ENCODE assay signal across 18 cellular contexts in genomic region chr13:79290595-79291244, GRCh38.
DNase-seq lines count a peak whose midpoint lies in the region; ATAC-seq and TF ChIP-seq lines count a peak whose summit lies in the region.
"Had no signal": no experiment of that assay in that cellular context is flagged by ENCODE, and none has a peak within 500 bp of the region (broad histone marks: within the 10 kb centered on the region; RNA-seq: fewer than 3 reads in every experiment).

No MANE protein-coding gene starts in this region.

- H3K4me1 ChIP-seq in right atrium auricular region, result no peaks in the 10 kb centered on the region
- H3K4me1 ChIP-seq in smooth muscle cell (ENCODE audit: low read depth), result peaks cover 28% of the 10 kb centered on the region

- POLR2A ChIA-PET in WTC11 (lab: Charles Lee), result no interaction called here

- H3K27me3 ChIP-seq in right atrium auricular region (no peaks in the 10 kb centered on the region), smooth muscle cell (ENCODE audit: low read depth) (no peaks in the 10 kb centered on the region)

- H3K9ac ChIP-seq in smooth muscle cell (ENCODE audit: low read depth), result no peak overlapping the region

- peaks cover 5% of the 10 kb centered on the region; the same call in 1 of the 2 replicates for H3K9me3 Mint-ChIP-seq in WTC11

- no peak overlapping the region for H3K4me3 Mint-ChIP-seq in WTC11

- H3K9me3 ChIP-seq in right atrium auricular region, result no peaks in the 10 kb centered on the region
- no peaks in the 10 kb centered on the region for H3K9me3 ChIP-seq in smooth muscle cell (replicated peaks; ENCODE audit: low read depth)

- DNase-seq in Right ventricle myocardium superior, result no peak
- DNase-seq in right atrium auricular region (ENCODE audit: low spot score), result no peak
- DNase-seq in NCI-H526 treated with DMSO at 0.1 percent for 48 hours (lab: John Stamatoyannopoulos, UW), result peak; percentile 87
- no peak for DNase-seq in WTC11 (ENCODE audit: low spot score)
- DNase-seq in smooth muscle cell (lab: John Stamatoyannopoulos, UW; ENCODE audit: unreplicated experiment), result no peak
- no peak for DNase-seq in A172 (ENCODE audit: low spot score)
- DNase-seq in medulla oblongata (ENCODE audit: extremely low spot score), result no peak
- DNase-seq: 8988T; COR-L47; KBM-7; NCI-H1092; NCI-H1694; NCI-H2171 treated with DMSO at 0.1 percent for 48 hours; NK-92 treated with Interleukin-12 subunit alpha and Interleukin-12 subunit beta, amount 100 ng/mL, for 24 hours; PC-3 had no signal

- peak overlapping the region; percentile 58 for H3K27ac Mint-ChIP-seq in WTC11

- H3K79me2 ChIP-seq in smooth muscle cell (ENCODE audit: low read depth), result no peaks in the 10 kb centered on the region

- H3K4me2 ChIP-seq in smooth muscle cell, result no peak overlapping the region

- CTCF ChIA-PET in WTC11 (lab: Charles Lee), result no interaction called here

- H3K27ac ChIP-seq in right atrium auricular region (no peak overlapping the region), smooth muscle cell (ENCODE audit: low read depth) (no peak overlapping the region)
- H3K27ac ChIP-seq: C4-2B, SK-N-MC had no signal

- H3K4me3 ChIP-seq in right atrium auricular region, result no peak overlapping the region
- no peak overlapping the region for H3K4me3 ChIP-seq in smooth muscle cell
- H3K4me3 ChIP-seq: SK-N-MC had no signal

- H4K20me1 ChIP-seq in smooth muscle cell (ENCODE audit: low read depth), result no peaks in the 10 kb centered on the region

- intact Hi-C loops in Right ventricle myocardium superior (cut with DNase I), result no loop called here

- no peaks in the 10 kb centered on the region for H3F3A ChIP-seq in smooth muscle cell (ENCODE audit: low read depth)

- H2AFZ ChIP-seq in smooth muscle cell (ENCODE audit: low read depth), result peak overlapping the region; percentile 15

- peaks cover 39% of the 10 kb centered on the region for H3K4me1 Mint-ChIP-seq in WTC11

- no peak for TF ChIP-seq CTCF in right atrium auricular region (IDR thresholded peaks at IDR 0.05)
- TF ChIP-seq CTCF in WTC11 (IDR thresholded peaks at IDR 0.05), result no peak
- no peak for TF ChIP-seq CTCF in smooth muscle cell (IDR thresholded peaks at IDR 0.05; ENCODE audit: borderline replicate concordance, insufficient read depth, poor library complexity, severe bottlenecking)

- peak; percentile 52 for ATAC-seq in Right ventricle myocardium superior (ENCODE audit: poor library complexity)
- ATAC-seq in WTC11, result no peak
- ATAC-seq in GM18873 (IDR thresholded peaks at IDR 0.05; ENCODE audit: low FRiP score, unreplicated experiment), result no peak
- ATAC-seq: PC-3 had no signal

- H3K36me3 ChIP-seq in right atrium auricular region (no peaks in the 10 kb centered on the region), smooth muscle cell (ENCODE audit: low read depth) (no peaks in the 10 kb centered on the region)

- no peaks in the 10 kb centered on the region for H3K27me3 Mint-ChIP-seq in WTC11 (ENCODE audit: low read depth)

- no peaks in the 10 kb centered on the region; the same call in 1 of the 2 replicates for H3K36me3 Mint-ChIP-seq in WTC11

- WGBS in smooth muscle cell (ENCODE audit: low lambda C conversion rate), result 46% methylated on average over 9 of the region's 9 CpGs

TF ChIP-seq in WTC11, 78 proteins besides CTCF, POLR2A, EP300 and RAD21:
- TF ChIP-seq ZNF219 (CRISPR knock-in tag; IDR thresholded peaks at IDR 0.05; ENCODE audit: borderline replicate concordance) (no peak), ZNF512 (CRISPR knock-in tag; IDR thresholded peaks at IDR 0.05; ENCODE audit: borderline replicate concordance) (0 out of 2 replicates have a peak, but pooled peaks have one; percentile 54)
